In genomic region chr10:305034-305433, GRCh38 we compare ENCODE assay signal across 18 cellular contexts.
DNase-seq lines count a peak whose midpoint lies in the region; ATAC-seq and TF ChIP-seq lines count a peak whose summit lies in the region.
"Had no signal": no experiment of that assay in that cellular context is flagged by ENCODE, and none has a peak within 500 bp of the region (broad histone marks: within the 10 kb centered on the region; RNA-seq: fewer than 3 reads in every experiment).

No MANE protein-coding gene starts in this region.

- intact Hi-C loops in A673 (cut with micrococcal nuclease; ENCODE audit: unreplicated experiment) (no loop called here), OCI-LY7 (cut with micrococcal nuclease; ENCODE audit: unreplicated experiment) (no loop called here)

- CTCF ChIA-PET in A673 (lab: Charles Lee): no interaction called here
- CTCF ChIA-PET in OCI-LY7 (lab: Charles Lee; ENCODE audit: unreplicated experiment): no interaction called here
- CTCF ChIA-PET in GM10248 (lab: Yijun Ruan, JAX): no interaction called here

- peaks cover 25% of the 10 kb centered on the region for H3K4me1 ChIP-seq in A673 (ENCODE audit: insufficient read depth, low read length, poor library complexity, severe bottlenecking)
- H3K4me1 ChIP-seq in DOHH2 (ENCODE audit: control insufficient read depth, low read length): peaks cover 76% of the 10 kb centered on the region
- peaks cover 94% of the 10 kb centered on the region for H3K4me1 ChIP-seq in OCI-LY7 (ENCODE audit: insufficient read depth, low read length, poor library complexity, severe bottlenecking)

- H3K9me2 ChIP-seq in DOHH2 (replicated peaks; ENCODE audit: control insufficient read depth, low read length) (no peaks in the 10 kb centered on the region), OCI-LY7 (ENCODE audit: insufficient read depth, low read length) (no peaks in the 10 kb centered on the region)

- H3K36me3 ChIP-seq in A673 (ENCODE audit: insufficient read depth, low read length, poor library complexity, severe bottlenecking) (no peaks in the 10 kb centered on the region), DOHH2 (ENCODE audit: control insufficient read depth, low read length) (peaks cover 82% of the 10 kb centered on the region), OCI-LY7 (ENCODE audit: insufficient read depth, low read length) (peaks cover 40% of the 10 kb centered on the region)

- BruUV-seq in A673 (replicated peaks; lab: Mats Ljungman, UMichigan) (no TSS peak), OCI-LY7 (replicated peaks; lab: Mats Ljungman, UMichigan) (no TSS peak)

- peak overlapping the region; percentile 99 for H3K4me2 ChIP-seq in DOHH2 (ENCODE audit: low read length)
- H3K4me2 ChIP-seq in OCI-LY7 (ENCODE audit: low read length): peak overlapping the region; percentile 77

- no peaks in the 10 kb centered on the region for H3K9me3 ChIP-seq in A673 (ENCODE audit: low read depth, low read length, poor library complexity, severe bottlenecking)
- H3K9me3 ChIP-seq in DOHH2 (ENCODE audit: control insufficient read depth, insufficient read depth, low read length): no peaks in the 10 kb centered on the region
- H3K9me3 ChIP-seq in OCI-LY7 (ENCODE audit: low read length): no peaks in the 10 kb centered on the region

- peaks cover 13% of the 10 kb centered on the region for H3F3A ChIP-seq in DOHH2 (ENCODE audit: control insufficient read depth, insufficient read depth)

- H4K20me1 ChIP-seq in DOHH2 (ENCODE audit: control insufficient read depth, insufficient read depth, low read depth, low read length) (no peaks in the 10 kb centered on the region), OCI-LY7 (ENCODE audit: insufficient read depth, low read length) (no peaks in the 10 kb centered on the region)

- H3K4me3 ChIP-seq in A673 (ENCODE audit: low read depth, low read length, poor library complexity, severe bottlenecking) (no peak overlapping the region), DOHH2 (ENCODE audit: low read length) (no peak overlapping the region), OCI-LY7 (ENCODE audit: low read depth, low read length, poor library complexity, severe bottlenecking) (peak overlapping the region; percentile 21)
- H3K4me3 ChIP-seq: K562 had no signal

- ATAC-seq in HG03354 (IDR thresholded peaks at IDR 0.05; ENCODE audit: poor library complexity, severe bottlenecking, unreplicated experiment): no peak
- ATAC-seq: CD8-positive, alpha-beta T cell; HCT116; K562 had no signal

- H3K27me3 Mint-ChIP-seq in nephron progenitor cell (ENCODE audit: low read depth, poor library complexity): no peaks in the 10 kb centered on the region

- DNase-seq in A673 (ENCODE audit: low spot score): no peak
- no peak for DNase-seq in OCI-LY7 (ENCODE audit: low spot score)
- no peak for DNase-seq in nephron progenitor cell
- DNase-seq in NOMO-1 (lab: John Stamatoyannopoulos, UW; ENCODE audit: unreplicated experiment in 2 of 2): no peak
- no peak for DNase-seq in activated CD4-positive, CD25-positive, alpha-beta regulatory T cell treated with anti-CD3 and anti-CD28 coated beads, Interleukin-2, amount 50 U/mL, for 72 hours
- DNase-seq in GM10248 (ENCODE audit: extremely low spot score): no peak
- DNase-seq: 8988T; ACHN; CD8-positive, alpha-beta T cell; COR-L47; DMS153; DMS79 treated with DMSO at 0.1 percent for 48 hours; GDM1 had no signal

- peak overlapping the region; percentile 35 for H3K27ac Mint-ChIP-seq in nephron progenitor cell
- H3K27ac Mint-ChIP-seq: CD14-positive monocyte; CD8-positive, alpha-beta T cell had no signal

- no peaks in the 10 kb centered on the region for H3K9me3 Mint-ChIP-seq in nephron progenitor cell
- H3K9me3 Mint-ChIP-seq: CD8-positive, alpha-beta T cell had no signal

- peaks cover 59% of the 10 kb centered on the region for H3K36me3 Mint-ChIP-seq in nephron progenitor cell (ENCODE audit: low read depth)
- H3K36me3 Mint-ChIP-seq: CD14-positive monocyte had no signal

- TF ChIP-seq CTCF in A673 (conservative IDR thresholded peaks at IDR 0.05; ENCODE audit: low read depth, low read length) (no peak), DOHH2 (IDR thresholded peaks at IDR 0.05; ENCODE audit: low read depth, low read length, poor library complexity, severe bottlenecking) (no peak), OCI-LY7 (conservative IDR thresholded peaks at IDR 0.05; ENCODE audit: low read length) (no peak), nephron progenitor cell (IDR thresholded peaks at IDR 0.05) (no peak), GM10248 (IDR thresholded peaks at IDR 0.05; ENCODE audit: control extremely low read depth, extremely low read depth, low read depth, missing control alignments) (no peak)

- H3K27me3 ChIP-seq in A673 (replicated peaks; ENCODE audit: insufficient read depth, low read depth, low read length, poor library complexity) (no peaks in the 10 kb centered on the region), DOHH2 (ENCODE audit: control insufficient read depth, low read length) (no peaks in the 10 kb centered on the region)

- H3K4me3 Mint-ChIP-seq in nephron progenitor cell: no peak overlapping the region
- H3K4me3 Mint-ChIP-seq: CD14-positive monocyte; CD8-positive, alpha-beta T cell had no signal

- H3K4me1 Mint-ChIP-seq in nephron progenitor cell: peaks cover 23% of the 10 kb centered on the region

- H3K79me2 ChIP-seq in DOHH2 (ENCODE audit: control insufficient read depth, low read length) (peaks cover 49% of the 10 kb centered on the region), OCI-LY7 (ENCODE audit: insufficient read depth, low read depth, low read length) (no peaks in the 10 kb centered on the region)

- H3K27ac ChIP-seq in A673 (ENCODE audit: low read depth, low read length, poor library complexity, severe bottlenecking): peak overlapping the region; percentile 81
- H3K27ac ChIP-seq in DOHH2 (ENCODE audit: low read depth, low read length): peak overlapping the region; percentile 64
- H3K27ac ChIP-seq in OCI-LY7 (ENCODE audit: low read depth, low read length, poor library complexity, severe bottlenecking): peak overlapping the region; percentile 96

- POLR2A ChIA-PET in A673 (lab: Charles Lee; ENCODE audit: low non-redundant PET) (no interaction called here), OCI-LY7 (lab: Charles Lee) (interaction anchor here (0.7 to 2.7 kb wide), 4 partner anchors 11 to 246 kb away, joined by 4 to 13 read pairs (median 4); no protein-coding TSS in a partner anchor), GM10248 (lab: Yijun Ruan, JAX) (no interaction called here)

- H2AFZ ChIP-seq in OCI-LY7 (ENCODE audit: low read length): no peak overlapping the region
